8 cellular contexts compared by ENCODE assay signal in genomic region chr1:66924756-66925557, GRCh38. TPM values are rescaled to one million over a fixed set of nuclear protein-coding genes. Genes with fewer than 3 reads are reported as not detected.
DNase-seq lines count a peak whose midpoint lies in the region; ATAC-seq and TF ChIP-seq lines count a peak whose summit lies in the region.

A gene with protein sequence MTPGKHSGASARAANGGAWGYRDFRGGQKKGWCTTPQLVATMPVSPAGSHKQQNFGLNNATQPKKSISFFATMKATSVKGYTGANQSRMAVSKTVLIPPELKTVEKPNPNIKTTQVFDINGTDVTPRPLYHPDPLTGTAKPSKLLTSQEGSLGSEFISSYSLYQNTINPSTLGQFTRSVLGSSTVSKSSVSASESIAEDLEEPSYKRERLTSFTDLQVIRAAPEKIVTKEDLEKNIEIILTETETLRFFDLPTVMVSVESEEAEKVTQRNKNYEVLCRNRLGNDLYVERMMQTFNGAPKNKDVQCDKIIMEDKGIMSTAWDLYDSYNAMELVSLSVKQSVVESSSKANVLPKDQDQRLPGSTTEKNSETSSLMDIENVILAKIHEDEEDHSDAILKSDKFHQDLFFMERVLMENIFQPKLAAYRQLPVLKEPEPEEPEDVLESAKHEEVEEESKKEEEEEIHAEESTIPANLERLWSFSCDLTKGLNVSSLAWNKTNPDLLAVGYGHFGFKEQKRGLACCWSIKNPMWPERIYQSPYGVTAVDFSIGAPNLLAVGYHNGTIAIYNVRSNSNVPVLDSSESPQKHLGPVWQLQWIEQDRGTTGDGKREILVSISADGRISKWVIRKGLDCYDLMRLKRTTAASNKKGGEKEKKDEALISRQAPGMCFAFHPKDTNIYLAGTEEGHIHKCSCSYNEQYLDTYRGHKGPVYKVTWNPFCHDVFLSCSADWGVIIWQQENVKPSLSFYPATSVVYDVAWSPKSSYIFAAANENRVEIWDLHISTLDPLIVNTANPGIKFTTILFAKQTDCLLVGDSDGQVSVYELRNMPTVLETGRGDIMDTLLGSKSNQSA (minus strand): TSS chr1:66924856. CDS start chr1:66924831, 25 bp downstream.
TSS of gene MIER1 (plus strand) at chr1:66924990. CDS start at chr1:66925029, 39 bp downstream.

- H3K27ac ChIP-seq in OCI-LY1 (ENCODE audit: low read depth, low read length, poor library complexity, severe bottlenecking) = peak within 1 kb of the TSS; percentile 67

- H3K27ac Mint-ChIP-seq in endothelial cell (ENCODE audit: unreplicated experiment) (peak within 1 kb of the TSS; percentile 94), mesothelial cell of epicardium (peak within 1 kb of the TSS; percentile 98)

- no peaks in the 10 kb centered on the region; the same call in none of the 2 replicates for H3F3A ChIP-seq in OCI-LY1 (ENCODE audit: insufficient read depth, low read length)

- peaks cover 47% of the 10 kb centered on the region for H3K4me1 ChIP-seq in OCI-LY1 (ENCODE audit: insufficient read depth, low read length, severe bottlenecking)

- peak within 1 kb of the TSS; percentile 95 for H3K4me3 ChIP-seq in OCI-LY1 (ENCODE audit: low read depth, low read length, poor library complexity, severe bottlenecking)

- DNase-seq in DMS 273 treated with DMSO at 0.1 percent for 48 hours (lab: John Stamatoyannopoulos, UW) (peak; percentile 96), HuH-7 (ENCODE audit: low spot score) (peak; percentile 94), activated T-cell treated with anti-CD3 and anti-CD28 coated beads for 1 hour (ENCODE audit: low read depth) (peak; percentile 92), endothelial cell (ENCODE audit: low spot score) (peak; percentile 98), mesothelial cell of epicardium (ENCODE audit: low spot score in 2 of 2, unreplicated experiment in 2 of 2) (peak; percentile 96 to 97)
- peak; percentile 94 to 96 for DNase-seq in stimulated activated CD8-positive, alpha-beta memory T cell treated with anti-CD3 and anti-CD28 coated beads, Interleukin-15, amount 100 ng/mL, for 4 hours (ENCODE audit: low read depth in 2 of 2)

- 0 out of 2 replicates have a peak, but pooled peaks cover 9% of the 10 kb centered on the region for H3K36me3 ChIP-seq in OCI-LY1 (ENCODE audit: insufficient read depth, low read length)

- ATAC-seq in GM21526 (IDR thresholded peaks at IDR 0.05; ENCODE audit: low FRiP score, unreplicated experiment) = peak; percentile 91

- no peaks in the 10 kb centered on the region for H3K27me3 ChIP-seq in OCI-LY1 (ENCODE audit: insufficient read depth, low read length)

- H3K79me2 ChIP-seq in OCI-LY1 (ENCODE audit: insufficient read depth, low read length) = peaks cover 36% of the 10 kb centered on the region

- H3K9me3 ChIP-seq in OCI-LY1 (ENCODE audit: low read length) = no peaks in the 10 kb centered on the region

- H3K4me3 Mint-ChIP-seq in endothelial cell (ENCODE audit: unreplicated experiment) (peak within 1 kb of the TSS; percentile 95), mesothelial cell of epicardium (peak within 1 kb of the TSS; percentile 95)

- H3K9me2 ChIP-seq in OCI-LY1 (ENCODE audit: low read depth, low read length) = no peaks in the 10 kb centered on the region

- H3K36me3 Mint-ChIP-seq in endothelial cell (ENCODE audit: low read depth, unreplicated experiment) (peaks cover 5% of the 10 kb centered on the region), mesothelial cell of epicardium (peaks cover 4% of the 10 kb centered on the region)

- H3K4me2 ChIP-seq in OCI-LY1 (ENCODE audit: low read length) = peak within 1 kb of the TSS; percentile 79

- TF ChIP-seq CTCF in OCI-LY1 (IDR thresholded peaks at IDR 0.05; ENCODE audit: low read length) (peak; percentile 24; the same call in 1 of the 2 replicates), endothelial cell (IDR thresholded peaks at IDR 0.05; ENCODE audit: unreplicated experiment) (no peak), mesothelial cell of epicardium (IDR thresholded peaks at IDR 0.05; ENCODE audit: unreplicated experiment) (no peak)

- H3K9me3 Mint-ChIP-seq in endothelial cell (ENCODE audit: unreplicated experiment) = no peaks in the 10 kb centered on the region
- no peaks in the 10 kb centered on the region for H3K9me3 Mint-ChIP-seq in mesothelial cell of epicardium

- peak within 1 kb of the TSS; percentile 94 for H3K9ac ChIP-seq in OCI-LY1 (ENCODE audit: low read length)

- no peak within 1 kb of the TSS for H2AFZ ChIP-seq in OCI-LY1 (ENCODE audit: low read length)

- peaks cover 22% of the 10 kb centered on the region for H3K4me1 Mint-ChIP-seq in endothelial cell (ENCODE audit: unreplicated experiment)
- peaks cover 25% of the 10 kb centered on the region for H3K4me1 Mint-ChIP-seq in mesothelial cell of epicardium

- H4K20me1 ChIP-seq in OCI-LY1 (ENCODE audit: insufficient read depth, low read length) = no peaks in the 10 kb centered on the region

- peaks cover 13% of the 10 kb centered on the region for H3K27me3 Mint-ChIP-seq in endothelial cell (ENCODE audit: unreplicated experiment)
- no peaks in the 10 kb centered on the region for H3K27me3 Mint-ChIP-seq in mesothelial cell of epicardium (ENCODE audit: low read depth)

RNA-seq across cellular contexts. Expression of the first gene that starts in this region (rescaled TPM):
- total RNA-seq in endothelial cell (ENCODE audit: unreplicated experiment) (5.1 TPM), mesothelial cell of epicardium (8.9 to 12.8 TPM (median 9.3 TPM) in 3 replicates)

RNA-seq across cellular contexts. Expression of gene MIER1, which starts in this region (rescaled TPM):
- total RNA-seq in endothelial cell (ENCODE audit: unreplicated experiment) = 33.2 TPM
- 34.3 to 39.9 TPM (median 36.5 TPM) in 3 replicates for total RNA-seq in mesothelial cell of epicardium

Comparison
In these comparisons a context has a peak if more than half of its experiments do, and no peak if none do; other contexts are left out.
1. Peak in every context shown above with its lines: DNase-seq, ATAC-seq, H3K4me3 ChIP-seq and H3K27ac ChIP-seq.